ENCODE assay signal across 9 cellular contexts in the genomic region with DNA sequence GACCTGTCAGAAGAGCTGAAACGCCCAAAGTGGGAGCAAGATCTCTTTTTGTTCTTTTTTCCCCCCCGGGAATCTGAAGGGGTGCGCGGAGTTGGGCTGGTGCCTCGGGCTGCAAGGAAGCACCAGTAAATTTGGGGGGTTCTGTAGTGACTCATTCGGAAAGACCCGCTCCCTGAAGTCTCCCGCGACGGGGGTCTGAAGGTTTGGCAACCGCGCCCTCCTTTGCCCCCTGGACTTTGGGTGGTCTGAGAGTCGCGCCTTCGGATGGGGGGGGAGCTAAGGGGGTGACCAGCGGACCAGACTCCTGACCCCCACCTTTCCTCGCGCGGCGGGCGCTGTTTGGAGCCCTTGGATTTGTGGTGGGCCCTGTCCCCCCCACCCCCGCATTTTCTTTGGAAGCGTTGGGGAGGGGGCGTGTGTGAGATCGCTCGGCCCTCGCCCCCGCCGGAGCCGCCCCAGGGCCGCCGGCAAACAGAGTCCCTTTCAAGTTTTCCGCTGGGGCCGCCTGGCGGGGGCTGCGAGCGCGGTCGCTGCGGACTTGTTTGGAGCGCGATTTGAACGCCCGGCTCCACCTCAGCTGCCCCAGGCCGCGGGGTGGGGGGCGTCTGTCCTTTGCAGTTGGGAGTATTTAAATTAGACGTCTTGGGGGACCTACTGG. TPM values are rescaled to one million over a fixed set of nuclear protein-coding genes. Genes with fewer than 3 reads are reported as not detected.
DNase-seq lines count a peak whose midpoint lies in the region; FAIRE-seq and TF ChIP-seq lines count a peak whose summit lies in the region.
"Had no signal": no experiment of that assay in that cellular context is flagged by ENCODE, and none has a peak within 500 bp of the region (broad histone marks: within the 10 kb centered on the region; RNA-seq: fewer than 3 reads in every experiment).

No MANE protein-coding gene starts in this region.

- H3K9me3 ChIP-seq in PC-9 (ENCODE audit: insufficient read depth, low read depth) (no peaks in the 10 kb centered on the region), ectodermal cell (ENCODE audit: control insufficient read depth, low read length) (no peaks in the 10 kb centered on the region), mucosa of stomach (ENCODE audit: control insufficient read depth, low read length) (no peaks in the 10 kb centered on the region), uterus (no peaks in the 10 kb centered on the region)

- no peaks in the 10 kb centered on the region for H3K9me2 ChIP-seq in PC-9 (ENCODE audit: insufficient read depth)

- BruUV-seq in PC-9 (replicated peaks; lab: Mats Ljungman, UMichigan), result no TSS peak

- WGBS in ectodermal cell, 2 experiments, result 0% methylated on average over 48 of the region's 48 CpGs

- TF ChIP-seq CTCF in GM12865 (IDR thresholded peaks at IDR 0.05; ENCODE audit: insufficient read depth, low read depth, low read length, missing control alignments) (no peak), PC-9 (conservative IDR thresholded peaks at IDR 0.05) (no peak), uterus (IDR thresholded peaks at IDR 0.05) (peak in 3 of 4 experiments; percentile 19 to 59 (median 52))

- no peak for FAIRE-seq in GM12892 (lab: Jason Lieb, UNC)
- FAIRE-seq: TTC549 had no signal

- TF ChIP-seq POLR2A in uterus (IDR thresholded peaks at IDR 0.05) (no peak), GM12892 (IDR thresholded peaks at IDR 0.05; ENCODE audit: low read depth, low read length) (no peak)

- H3F3A ChIP-seq in PC-9 (ENCODE audit: insufficient read depth, low read depth), result peaks cover 26% of the 10 kb centered on the region

- no peaks in the 10 kb centered on the region for H3K36me3 ChIP-seq in PC-9 (ENCODE audit: low read depth)
- no peaks in the 10 kb centered on the region for H3K36me3 ChIP-seq in ectodermal cell (ENCODE audit: control insufficient read depth, insufficient read depth, low read length)
- H3K36me3 ChIP-seq in mucosa of stomach (ENCODE audit: control insufficient read depth, insufficient read depth, low read length), result no peaks in the 10 kb centered on the region
- no peaks in the 10 kb centered on the region for H3K36me3 ChIP-seq in uterus

- no peak overlapping the region for H3K27ac ChIP-seq in PC-9
- H3K27ac ChIP-seq in ectodermal cell (ENCODE audit: insufficient read depth, low read depth, low read length, poor library complexity, severe bottlenecking), result peak overlapping the region; percentile 66
- peak overlapping the region; percentile 65 to 88 for H3K27ac ChIP-seq in uterus

- H3K4me2 ChIP-seq in PC-9, result peak overlapping the region; percentile 97

- H3K79me2 ChIP-seq in PC-9 (ENCODE audit: low read depth), result peaks cover 64% of the 10 kb centered on the region

- peak; percentile 60 for DNase-seq in GM12865 (ENCODE audit: low read depth)
- DNase-seq in PC-9, result no peak
- DNase-seq in uterus, result peak in 1 of 2 donors; percentile 24
- DNase-seq in T1000 (lab: John Stamatoyannopoulos, UW), result no peak
- DNase-seq in GM12892 (ENCODE audit: insufficient read length), result no peak
- no peak for DNase-seq in putamen (ENCODE audit: low spot score)

- intact Hi-C loops in PC-9 (cut with micrococcal nuclease; ENCODE audit: unreplicated experiment), result no loop called here
- intact Hi-C loops in uterus (cut with DNase I; ENCODE audit: low total_unique reads), result no loop called here

- H3K27me3 ChIP-seq in PC-9 (ENCODE audit: insufficient read depth, low read depth) (no peaks in the 10 kb centered on the region), ectodermal cell (ENCODE audit: control insufficient read depth, insufficient read depth, low read length, poor library complexity, severe bottlenecking) (peaks cover 28% of the 10 kb centered on the region), mucosa of stomach (ENCODE audit: control insufficient read depth, insufficient read depth, low read length) (peaks cover 8% of the 10 kb centered on the region), uterus (no peaks in the 10 kb centered on the region)

- POLR2A ChIA-PET in PC-9 (lab: Charles Lee; ENCODE audit: unreplicated experiment), result interaction anchor here (0.6 to 0.7 kb wide), 2 partner anchors 13 to 47 kb away, joined by 3 to 5 read pairs; no protein-coding TSS in a partner anchor

- H3K4me3 ChIP-seq in GM12865 (ENCODE audit: low read depth, low read length), result peak overlapping the region; percentile 84
- H3K4me3 ChIP-seq in PC-9, result peak overlapping the region; percentile 97
- H3K4me3 ChIP-seq in ectodermal cell (ENCODE audit: insufficient read depth, low read depth, low read length), result peak overlapping the region; percentile 93
- peak overlapping the region; percentile 69 for H3K4me3 ChIP-seq in mucosa of stomach (ENCODE audit: low read length)
- H3K4me3 ChIP-seq in uterus, result peak overlapping the region; percentile 72 to 79

- H3K9ac ChIP-seq in mucosa of stomach (ENCODE audit: low read length), result peak overlapping the region; percentile 85

- peaks cover 48% of the 10 kb centered on the region for H3K4me1 ChIP-seq in PC-9 (replicated peaks; ENCODE audit: insufficient read depth)
- peaks cover 48% of the 10 kb centered on the region for H3K4me1 ChIP-seq in ectodermal cell (ENCODE audit: control insufficient read depth, insufficient read depth, low read length)
- peaks cover 52% of the 10 kb centered on the region for H3K4me1 ChIP-seq in mucosa of stomach (ENCODE audit: control insufficient read depth, insufficient read depth, low read length)
- H3K4me1 ChIP-seq in uterus, result peaks cover 0 to 28% of the 10 kb centered on the region in 2 donors

- H2AFZ ChIP-seq in PC-9, result no peak overlapping the region

- H4K20me1 ChIP-seq in PC-9 (ENCODE audit: insufficient read depth), result peaks cover 37% of the 10 kb centered on the region

- CTCF ChIA-PET in PC-9 (lab: Charles Lee), result interaction anchor here (0.6 to 1.1 kb wide), 2 partner anchors 125 to 241 kb away, joined by 3 to 4 read pairs; no protein-coding TSS in a partner anchor

RNA-seq across cellular contexts. Expression of gene CXXC5, which starts 2.0 kb away (rescaled TPM):
- total RNA-seq in PC-9 (2021), result 59.9 and 68.2 TPM in 2 replicates
- 45.6 TPM for polyA plus RNA-seq in ectodermal cell (2013, experiment 1 of 4)
- polyA plus RNA-seq in ectodermal cell (2013, experiment 2 of 4), result 46.4 TPM
- polyA plus RNA-seq in ectodermal cell (2013, experiment 3 of 4), result 36.6 TPM
- polyA plus RNA-seq in ectodermal cell (2013, experiment 4 of 4), result 37.7 TPM
- 10 to 100 TPM in 3 of 4 donors, 1 to 10 TPM in 1; 3.3 to 51.3 (median 35.0) TPM for total RNA-seq in uterus
- 22.4 TPM for polyA plus RNA-seq in GM12892 (2012; ENCODE audit: missing spikeins)

Comparison
In these comparisons a context has a peak if more than half of its experiments do, and no peak if none do; other contexts are left out.
1. CTCF ChIP-seq: peak in uterus (3 of 4); none in GM12865 (single experiment) and PC-9 (single experiment).
2. Peak in every context shown above with its lines, with median percentiles within 50 percentile points of each other: H3K4me3 ChIP-seq.